Comparison of ENCODE assay signal across 1 cellular context in genomic region chr6:69816017-69816416, GRCh38.
TF ChIP-seq lines count a peak whose summit lies in the region.

No MANE protein-coding gene starts in this region.

TF ChIP-seq in GM23338, 12 proteins besides CTCF, POLR2A, EP300 and RAD21 (continued from another document):
- TF ChIP-seq, protein P1, sequence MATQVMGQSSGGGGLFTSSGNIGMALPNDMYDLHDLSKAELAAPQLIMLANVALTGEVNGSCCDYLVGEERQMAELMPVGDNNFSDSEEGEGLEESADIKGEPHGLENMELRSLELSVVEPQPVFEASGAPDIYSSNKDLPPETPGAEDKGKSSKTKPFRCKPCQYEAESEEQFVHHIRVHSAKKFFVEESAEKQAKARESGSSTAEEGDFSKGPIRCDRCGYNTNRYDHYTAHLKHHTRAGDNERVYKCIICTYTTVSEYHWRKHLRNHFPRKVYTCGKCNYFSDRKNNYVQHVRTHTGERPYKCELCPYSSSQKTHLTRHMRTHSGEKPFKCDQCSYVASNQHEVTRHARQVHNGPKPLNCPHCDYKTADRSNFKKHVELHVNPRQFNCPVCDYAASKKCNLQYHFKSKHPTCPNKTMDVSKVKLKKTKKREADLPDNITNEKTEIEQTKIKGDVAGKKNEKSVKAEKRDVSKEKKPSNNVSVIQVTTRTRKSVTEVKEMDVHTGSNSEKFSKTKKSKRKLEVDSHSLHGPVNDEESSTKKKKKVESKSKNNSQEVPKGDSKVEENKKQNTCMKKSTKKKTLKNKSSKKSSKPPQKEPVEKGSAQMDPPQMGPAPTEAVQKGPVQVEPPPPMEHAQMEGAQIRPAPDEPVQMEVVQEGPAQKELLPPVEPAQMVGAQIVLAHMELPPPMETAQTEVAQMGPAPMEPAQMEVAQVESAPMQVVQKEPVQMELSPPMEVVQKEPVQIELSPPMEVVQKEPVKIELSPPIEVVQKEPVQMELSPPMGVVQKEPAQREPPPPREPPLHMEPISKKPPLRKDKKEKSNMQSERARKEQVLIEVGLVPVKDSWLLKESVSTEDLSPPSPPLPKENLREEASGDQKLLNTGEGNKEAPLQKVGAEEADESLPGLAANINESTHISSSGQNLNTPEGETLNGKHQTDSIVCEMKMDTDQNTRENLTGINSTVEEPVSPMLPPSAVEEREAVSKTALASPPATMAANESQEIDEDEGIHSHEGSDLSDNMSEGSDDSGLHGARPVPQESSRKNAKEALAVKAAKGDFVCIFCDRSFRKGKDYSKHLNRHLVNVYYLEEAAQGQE (IDR thresholded peaks at IDR 0.05; ENCODE audit: unreplicated experiment): no peak
- TF ChIP-seq POLR2AphosphoS5 (IDR thresholded peaks at IDR 0.05; ENCODE audit: low read depth): no peak
- TF ChIP-seq ETS1 (IDR thresholded peaks at IDR 0.05): no peak
- TF ChIP-seq EZH2phosphoT487 (IDR thresholded peaks at IDR 0.05; ENCODE audit: unreplicated experiment): no peak
